In genomic region chr17:40095944-40096791, GRCh38 we compare ENCODE assay signal across 9 cellular contexts. TPM values are rescaled to one million over a fixed set of nuclear protein-coding genes. Genes with fewer than 3 reads are reported as not detected.
DNase-seq lines count a peak whose midpoint lies in the region; ATAC-seq lines count a peak whose summit lies in the region.
"Had no signal": no experiment of that assay in that cellular context is flagged by ENCODE, and none has a peak within 500 bp of the region (broad histone marks: within the 10 kb centered on the region; RNA-seq: fewer than 3 reads in every experiment).

No MANE protein-coding gene starts in this region.

- H3K27ac ChIP-seq in SJCRH30: no peak overlapping the region

- no peaks in the 10 kb centered on the region for H3K36me3 ChIP-seq in SJCRH30

- no peaks in the 10 kb centered on the region for H3K9me3 ChIP-seq in SJCRH30 (replicated peaks)
- H3K9me3 ChIP-seq: pancreas had no signal

- DNase-seq in activated CD4-positive, alpha-beta T cell treated with anti-CD3 and anti-CD28 coated beads for 48 hours: peak; percentile 87
- peak; percentile 80 to 86 (median 84) for DNase-seq in effector memory CD8-positive, alpha-beta T cell
- DNase-seq in stimulated activated CD4-positive, alpha-beta T cell treated with anti-CD3 and anti-CD28 coated beads, Interleukin-1b, Interleukin-23, amount 100 ng/mL, for 1 hour (ENCODE audit: low read depth in 2 of 2): peak; percentile 46 to 63
- DNase-seq in GF-D8 (lab: John Stamatoyannopoulos, UW) (no peak), HuH-7 (ENCODE audit: low spot score) (no peak), SJCRH30 (no peak)

- H3K4me3 ChIP-seq in SJCRH30: no peak overlapping the region

- peak overlapping the region; percentile 96 to 99 for H3K27ac Mint-ChIP-seq in effector memory CD8-positive, alpha-beta T cell

- no peaks in the 10 kb centered on the region for H3K27me3 ChIP-seq in SJCRH30
- H3K27me3 ChIP-seq: pancreas had no signal

- peak overlapping the region; percentile 87 to 89 for H3K4me3 Mint-ChIP-seq in effector memory CD8-positive, alpha-beta T cell

- peak; percentile 49 for ATAC-seq in GM18870 (IDR thresholded peaks at IDR 0.05; ENCODE audit: unreplicated experiment)
- ATAC-seq in HG02973 (IDR thresholded peaks at IDR 0.05; ENCODE audit: unreplicated experiment): peak; percentile 38
- peak; percentile 63 for ATAC-seq in effector memory CD8-positive, alpha-beta T cell (replicated peaks)
- ATAC-seq: pancreas had no signal

- no peaks in the 10 kb centered on the region for H3K9me3 Mint-ChIP-seq in effector memory CD8-positive, alpha-beta T cell

- peaks cover 14% of the 10 kb centered on the region for H3K4me1 ChIP-seq in SJCRH30

- no peaks in the 10 kb centered on the region for H3K27me3 Mint-ChIP-seq in effector memory CD8-positive, alpha-beta T cell

- peaks cover 97% of the 10 kb centered on the region for H3K36me3 Mint-ChIP-seq in effector memory CD8-positive, alpha-beta T cell (ENCODE audit: insufficient read depth)

- peaks cover 64 to 69% of the 10 kb centered on the region in 2 donors for H3K4me1 Mint-ChIP-seq in effector memory CD8-positive, alpha-beta T cell (ENCODE audit: low read depth in 2 of 2)

RNA-seq across cellular contexts. Expression of gene NR1D1, which starts 4.2 kb away (rescaled TPM):
- 1.0 and 1.4 TPM in 2 replicates for total RNA-seq in SJCRH30 (2014; rRNA removed; shearing (Covaris generic))

RNA-seq across cellular contexts. Expression of gene MSL1, which starts 25.6 kb away (rescaled TPM):
- total RNA-seq in SJCRH30 (2014; rRNA removed; shearing (Covaris generic)): 72.9 and 76.1 TPM in 2 replicates

RNA-seq across cellular contexts. Expression of gene THRA, which starts 33.4 kb away (rescaled TPM):
- 13.3 and 14.4 TPM in 2 replicates for total RNA-seq in SJCRH30 (2014; rRNA removed; shearing (Covaris generic))

RNA-seq across cellular contexts. Expression of gene MED24, which starts 42.0 kb away (rescaled TPM):
- total RNA-seq in SJCRH30 (2014; rRNA removed; shearing (Covaris generic)): 41.8 and 55.0 TPM in 2 replicates

RNA-seq across cellular contexts. Expression of gene CASC3, which starts 44.2 kb away (rescaled TPM):
- 53.8 and 58.5 TPM in 2 replicates for total RNA-seq in SJCRH30 (2014; rRNA removed; shearing (Covaris generic))

Comparison
In these comparisons a context has a peak if more than half of its experiments do, and no peak if none do; other contexts are left out.
1. DNase-seq: peak in activated CD4-positive, alpha-beta T cell treated with anti-CD3 and anti-CD28 coated beads for 48 hours (single experiment), effector memory CD8-positive, alpha-beta T cell (3 of 3) and stimulated activated CD4-positive, alpha-beta T cell treated with anti-CD3 and anti-CD28 coated beads, Interleukin-1b, Interleukin-23, amount 100 ng/mL, for 1 hour (2 of 2); none in GF-D8 (single experiment), HuH-7 (single experiment) and SJCRH30 (0 of 2).
2. Peak in every context shown above with its lines, with median percentiles within 50 percentile points of each other: ATAC-seq.